ENCODE assay signal across 8 cellular contexts in the genomic region with DNA sequence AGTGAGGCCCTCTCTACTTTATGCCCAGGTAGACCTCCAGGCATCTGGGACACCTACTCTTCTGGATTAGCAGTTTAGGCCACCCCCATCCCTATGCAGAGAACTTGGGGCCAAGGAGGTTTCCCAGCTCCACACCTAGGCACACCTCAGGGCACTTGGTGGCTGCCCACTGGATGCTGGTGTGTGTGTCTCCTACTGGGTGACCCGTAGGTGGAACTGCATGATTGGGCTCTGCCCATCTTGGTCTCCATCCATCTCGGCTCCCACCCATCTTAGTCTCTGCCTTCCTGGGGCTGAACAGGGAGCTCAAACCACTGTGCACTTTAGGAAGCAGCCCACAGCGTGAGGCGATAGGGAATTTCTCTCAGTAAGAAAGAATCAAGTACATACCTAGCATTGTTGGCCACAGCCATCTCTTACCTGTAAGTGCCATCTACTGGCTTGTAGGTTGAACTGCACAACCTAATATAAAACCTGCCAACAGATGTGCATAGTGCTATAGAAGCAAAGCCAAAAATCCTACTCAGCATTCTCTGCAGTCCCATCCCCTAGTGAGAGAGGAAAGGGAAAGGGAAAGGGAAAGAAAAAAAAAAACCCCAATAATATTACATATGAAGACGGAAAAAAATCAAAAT.
DNase-seq lines count a peak whose midpoint lies in the region; ATAC-seq, FAIRE-seq and TF ChIP-seq lines count a peak whose summit lies in the region.

No MANE protein-coding gene starts in this region.

- H3K4me3 ChIP-seq in GM06990 (replicated peaks; ENCODE audit: low read depth, low read length) = no peak overlapping the region
- H3K4me3 ChIP-seq in astrocyte (ENCODE audit: insufficient read depth, low read depth, low read length) = no peak overlapping the region
- H3K4me3 ChIP-seq in ascending aorta = no peak overlapping the region

- intact Hi-C loops in ascending aorta (cut with DNase I) = no loop called here

- H3K27me3 ChIP-seq in GM06990 (replicated peaks; ENCODE audit: control insufficient read depth, insufficient read depth, low read length) (no peaks in the 10 kb centered on the region), astrocyte (ENCODE audit: insufficient read depth, low read length) (peaks cover 2% of the 10 kb centered on the region), ascending aorta (no peaks in the 10 kb centered on the region)

- no peaks in the 10 kb centered on the region for H4K20me1 ChIP-seq in astrocyte (ENCODE audit: insufficient read depth, low read length)

- no peak overlapping the region for H3K4me3 Mint-ChIP-seq in astrocyte (ENCODE audit: unreplicated experiment)
- H3K4me3 Mint-ChIP-seq in mesothelial cell of epicardium = no peak overlapping the region

- no peak overlapping the region for H3K27ac ChIP-seq in astrocyte (ENCODE audit: low read depth, low read length)
- H3K27ac ChIP-seq in ascending aorta = no peak overlapping the region

- peaks cover 5% of the 10 kb centered on the region for H3K27me3 Mint-ChIP-seq in astrocyte (ENCODE audit: low read depth, unreplicated experiment)
- peaks cover 39% of the 10 kb centered on the region for H3K27me3 Mint-ChIP-seq in mesothelial cell of epicardium (ENCODE audit: low read depth)

- no peaks in the 10 kb centered on the region for H3K36me3 Mint-ChIP-seq in astrocyte (ENCODE audit: low read depth, unreplicated experiment)
- H3K36me3 Mint-ChIP-seq in mesothelial cell of epicardium = no peaks in the 10 kb centered on the region

- no peak overlapping the region for H3K9ac ChIP-seq in astrocyte (ENCODE audit: low read length)

- ATAC-seq in GM21526 (IDR thresholded peaks at IDR 0.05; ENCODE audit: low FRiP score, unreplicated experiment) = peak; percentile 85

- H3K79me2 ChIP-seq in astrocyte (ENCODE audit: insufficient read depth, low read length) = no peaks in the 10 kb centered on the region

- TF ChIP-seq CTCF in GM06990 (IDR thresholded peaks at IDR 0.05; ENCODE audit: insufficient read depth, low read length, poor library complexity, severe bottlenecking) = peak; percentile 63
- peak; percentile 80 for TF ChIP-seq CTCF in LNCAP (IDR thresholded peaks at IDR 0.05)
- peak; percentile 32 for TF ChIP-seq CTCF in astrocyte (IDR thresholded peaks at IDR 0.05; ENCODE audit: insufficient read depth, low read depth, low read length)
- peak; percentile 24 for TF ChIP-seq CTCF in mesothelial cell of epicardium (IDR thresholded peaks at IDR 0.05; ENCODE audit: unreplicated experiment)
- TF ChIP-seq CTCF in ascending aorta (IDR thresholded peaks at IDR 0.05) = no peak

- peak; percentile 11 for DNase-seq in GM06990 (ENCODE audit: extremely low read depth, insufficient read length)
- peak; percentile 10 for DNase-seq in astrocyte (ENCODE audit: low read depth)
- no peak for DNase-seq in mesothelial cell of epicardium (ENCODE audit: low spot score in 2 of 2, unreplicated experiment in 2 of 2)
- DNase-seq in NCI-H1436 (lab: John Stamatoyannopoulos, UW) = no peak
- no peak for DNase-seq in stimulated activated CD4-positive, alpha-beta T cell treated with anti-CD3 and anti-CD28 coated beads, Interleukin-12 subunit alpha, Interleukin-12 subunit beta, amount 100 ng/mL, for 4 hours
- DNase-seq in ascending aorta (ENCODE audit: low spot score in 2 of 2) = no peak

- no peak overlapping the region for H2AFZ ChIP-seq in astrocyte (ENCODE audit: low read depth, low read length)

- H3K27ac Mint-ChIP-seq in astrocyte (ENCODE audit: unreplicated experiment) (no peak overlapping the region), mesothelial cell of epicardium (no peak overlapping the region)

- H3K4me2 ChIP-seq in astrocyte (ENCODE audit: low read length) = no peak overlapping the region

- no peak for FAIRE-seq in astrocyte (lab: Jason Lieb, UNC)

- H3K4me1 Mint-ChIP-seq in astrocyte (ENCODE audit: low read depth, unreplicated experiment) = peaks cover 5% of the 10 kb centered on the region
- no peaks in the 10 kb centered on the region for H3K4me1 Mint-ChIP-seq in mesothelial cell of epicardium

- no peaks in the 10 kb centered on the region for H3K36me3 ChIP-seq in GM06990 (ENCODE audit: control insufficient read depth, insufficient read depth, low read length)
- no peaks in the 10 kb centered on the region for H3K36me3 ChIP-seq in astrocyte (ENCODE audit: insufficient read depth, low read length)
- H3K36me3 ChIP-seq in ascending aorta = no peaks in the 10 kb centered on the region

- no peaks in the 10 kb centered on the region for H3K4me1 ChIP-seq in astrocyte (ENCODE audit: insufficient read depth, low read length)
- no peaks in the 10 kb centered on the region for H3K4me1 ChIP-seq in ascending aorta

- H3K9me3 Mint-ChIP-seq in astrocyte (ENCODE audit: unreplicated experiment) (no peaks in the 10 kb centered on the region), mesothelial cell of epicardium (peaks cover 12% of the 10 kb centered on the region)

- H3K9me3 ChIP-seq in astrocyte (ENCODE audit: insufficient read depth, low read depth, low read length) = no peaks in the 10 kb centered on the region
- H3K9me3 ChIP-seq in ascending aorta = no peaks in the 10 kb centered on the region

Comparison
In these comparisons a context has a peak if more than half of its experiments do, and no peak if none do; other contexts are left out.
1. DNase-seq: peak in GM06990 (single experiment) and astrocyte (single experiment); none in mesothelial cell of epicardium (0 of 2), NCI-H1436 (single experiment), stimulated activated CD4-positive, alpha-beta T cell treated with anti-CD3 and anti-CD28 coated beads, Interleukin-12 subunit alpha, Interleukin-12 subunit beta, amount 100 ng/mL, for 4 hours (single experiment) and ascending aorta (0 of 2).
2. CTCF ChIP-seq: peak in GM06990 (single experiment), LNCAP (single experiment), astrocyte (single experiment) and mesothelial cell of epicardium (single experiment); none in ascending aorta (0 of 3).